Comparison of ENCODE assay signal across 18 cellular contexts in the genomic region with DNA sequence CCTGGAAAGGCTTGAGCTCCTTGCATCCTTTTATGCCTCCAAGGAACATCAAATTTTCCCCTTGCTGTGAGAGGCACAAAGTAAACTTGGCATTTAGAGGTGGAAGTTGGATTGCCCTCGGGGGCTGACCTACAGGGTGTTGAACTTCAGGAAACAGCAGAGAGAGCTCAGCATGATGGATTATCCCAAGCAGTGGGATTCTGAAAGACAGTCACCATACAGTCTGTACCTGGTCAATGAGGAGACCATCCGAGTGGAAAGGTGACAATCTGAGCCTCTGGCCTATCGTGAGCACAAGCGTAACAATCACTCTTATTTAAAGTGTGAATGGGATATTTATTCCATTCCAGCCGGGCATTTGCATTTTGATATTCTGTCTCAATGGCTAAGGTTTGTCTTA.
A peak's percentile ranks its signal among the peaks of the same experiment; 100 is the strongest.
DNase-seq lines count a peak whose midpoint lies in the region; ATAC-seq and TF ChIP-seq lines count a peak whose summit lies in the region.
"Had no signal": no experiment of that assay in that cellular context is flagged by ENCODE, and none has a peak within 500 bp of the region (broad histone marks: within the 10 kb centered on the region; RNA-seq: fewer than 3 reads in every experiment).

No MANE protein-coding gene starts in this region.

- peaks cover 21% of the 10 kb centered on the region for H4K20me1 ChIP-seq in hepatocyte (ENCODE audit: insufficient read depth, poor library complexity, severe bottlenecking)
- H4K20me1 ChIP-seq: BLaER1 had no signal

- H3K4me1 Mint-ChIP-seq in WTC11 (0 out of 2 replicates have a peak, but pooled peaks cover 3% of the 10 kb centered on the region), osteocyte (ENCODE audit: unreplicated experiment) (peaks cover 9% of the 10 kb centered on the region), endothelial cell (ENCODE audit: unreplicated experiment) (no peaks in the 10 kb centered on the region)
- H3K4me1 Mint-ChIP-seq: CD14-positive monocyte; CD4-positive, alpha-beta memory T cell; IgD-negative memory B cell had no signal

- H3K9ac ChIP-seq in HUES6 (ENCODE audit: low read length): no peak overlapping the region
- no peak overlapping the region for H3K9ac ChIP-seq in colonic mucosa (ENCODE audit: low read depth in 2 of 2, low read length in 2 of 2)
- H3K9ac ChIP-seq: BLaER1, GM23248 had no signal

- H3K27ac ChIP-seq in HUES6 (ENCODE audit: low read depth, low read length) (no peak overlapping the region), hepatocyte (peak overlapping the region; percentile 79), colonic mucosa (no peak overlapping the region)
- H3K27ac ChIP-seq: A549, BLaER1, GM23248 had no signal

- H3K36me3 Mint-ChIP-seq in WTC11 (peaks cover 70% of the 10 kb centered on the region), osteocyte (ENCODE audit: unreplicated experiment) (peaks cover 11% of the 10 kb centered on the region), endothelial cell (ENCODE audit: low read depth, unreplicated experiment) (peaks cover 4% of the 10 kb centered on the region)
- H3K36me3 Mint-ChIP-seq: CD14-positive monocyte; CD4-positive, alpha-beta memory T cell; IgD-negative memory B cell had no signal

- WGBS in hepatocyte (ENCODE audit: low lambda C conversion rate, missing lambda C conversion rate): 74% methylated on average over 5 of the region's 5 CpGs

- 0 out of 2 replicates have a peak overlapping the region, but pooled peaks have one; percentile 11 for H3K4me3 ChIP-seq in HUES6 (ENCODE audit: low read depth, low read length)
- H3K4me3 ChIP-seq in hepatocyte: no peak overlapping the region
- H3K4me3 ChIP-seq in colonic mucosa: no peak overlapping the region
- H3K4me3 ChIP-seq: A549, BLaER1, GM23248 had no signal

- H3K9me3 ChIP-seq in HUES6 (ENCODE audit: control insufficient read depth, insufficient read depth, low read depth, low read length): peaks cover 40% of the 10 kb centered on the region
- H3K9me3 ChIP-seq in hepatocyte (ENCODE audit: low read depth): no peaks in the 10 kb centered on the region
- no peaks in the 10 kb centered on the region for H3K9me3 ChIP-seq in colonic mucosa

- no peaks in the 10 kb centered on the region for H3K9me2 ChIP-seq in hepatocyte (replicated peaks; ENCODE audit: insufficient read depth)

- H3K27ac Mint-ChIP-seq in WTC11 (no peak overlapping the region), osteocyte (ENCODE audit: unreplicated experiment) (no peak overlapping the region), endothelial cell (ENCODE audit: unreplicated experiment) (no peak overlapping the region)
- H3K27ac Mint-ChIP-seq: CD14-positive monocyte; CD4-positive, alpha-beta memory T cell; IgD-negative memory B cell had no signal

- H3K79me2 ChIP-seq in hepatocyte: peaks cover 76% of the 10 kb centered on the region

- no peaks in the 10 kb centered on the region for H3K4me1 ChIP-seq in HUES6 (ENCODE audit: control insufficient read depth, insufficient read depth, low read length)
- H3K4me1 ChIP-seq in hepatocyte (ENCODE audit: insufficient read depth): no peaks in the 10 kb centered on the region
- H3K4me1 ChIP-seq in colonic mucosa: no peaks in the 10 kb centered on the region
- H3K4me1 ChIP-seq: A549, BLaER1 had no signal

- H3K27me3 ChIP-seq in HUES6 (ENCODE audit: control insufficient read depth, insufficient read depth, low read length): no peaks in the 10 kb centered on the region
- no peaks in the 10 kb centered on the region for H3K27me3 ChIP-seq in hepatocyte
- no peaks in the 10 kb centered on the region for H3K27me3 ChIP-seq in colonic mucosa
- H3K27me3 ChIP-seq: BLaER1 had no signal

- DNase-seq in WTC11 (ENCODE audit: low spot score) (no peak), hepatocyte (ENCODE audit: low spot score) (no peak), osteocyte (ENCODE audit: extremely low spot score, unreplicated experiment) (no peak), HEK293T (ENCODE audit: extremely low spot score) (no peak), NCI-H1694 treated with DMSO at 0.1 percent for 48 hours (lab: John Stamatoyannopoulos, UW) (no peak), endothelial cell (ENCODE audit: low spot score) (no peak), colonic mucosa (no peak)
- DNase-seq: CD4-positive, alpha-beta memory T cell; DMS153; DMS79; GDM1; GM23248; KBM-7 had no signal

- CTCF ChIA-PET in WTC11 (lab: Charles Lee) (interaction anchor here (0.5 kb wide), 1 partner anchor 41 kb away, joined by 4 read pairs; no protein-coding TSS in a partner anchor), HEK293T (lab: Yijun Ruan, JAX) (no interaction called here)

- no peak overlapping the region for H2AFZ ChIP-seq in hepatocyte
- H2AFZ ChIP-seq: GM23248 had no signal

- peak overlapping the region; percentile 58 for H3K4me2 ChIP-seq in hepatocyte
- H3K4me2 ChIP-seq: A549, BLaER1 had no signal

- H3K9me3 Mint-ChIP-seq in WTC11: peaks cover 66% of the 10 kb centered on the region
- H3K9me3 Mint-ChIP-seq in osteocyte (ENCODE audit: unreplicated experiment): peaks cover 35% of the 10 kb centered on the region
- no peaks in the 10 kb centered on the region for H3K9me3 Mint-ChIP-seq in endothelial cell (ENCODE audit: unreplicated experiment)

- intact Hi-C loops in colonic mucosa (cut with DNase I): no loop called here

- POLR2A ChIA-PET in WTC11 (lab: Charles Lee) (no interaction called here), HEK293T (lab: Yijun Ruan, JAX) (no interaction called here)

- H3K27me3 Mint-ChIP-seq in WTC11 (ENCODE audit: low read depth) (peaks cover 3% of the 10 kb centered on the region), osteocyte (ENCODE audit: unreplicated experiment) (no peaks in the 10 kb centered on the region), endothelial cell (ENCODE audit: unreplicated experiment) (peaks cover 4% of the 10 kb centered on the region)
- H3K27me3 Mint-ChIP-seq: IgD-negative memory B cell had no signal

- H3K36me3 ChIP-seq in HUES6 (ENCODE audit: control insufficient read depth, insufficient read depth, low read length): no peaks in the 10 kb centered on the region
- no peaks in the 10 kb centered on the region for H3K36me3 ChIP-seq in hepatocyte (replicated peaks; ENCODE audit: insufficient read depth, low read depth)
- H3K36me3 ChIP-seq in colonic mucosa: no peaks in the 10 kb centered on the region
- H3K36me3 ChIP-seq: BLaER1 had no signal

- no peak for TF ChIP-seq CTCF in WTC11 (IDR thresholded peaks at IDR 0.05)
- TF ChIP-seq CTCF in hepatocyte (IDR thresholded peaks at IDR 0.05; ENCODE audit: poor library complexity): no peak
- TF ChIP-seq CTCF in osteocyte (IDR thresholded peaks at IDR 0.05): no peak
- TF ChIP-seq CTCF in endothelial cell (IDR thresholded peaks at IDR 0.05; ENCODE audit: unreplicated experiment): no peak
- no peak for TF ChIP-seq CTCF in colonic mucosa (IDR thresholded peaks at IDR 0.05)

- H3K4me3 Mint-ChIP-seq in WTC11 (peak overlapping the region; percentile 78), osteocyte (ENCODE audit: unreplicated experiment) (peak overlapping the region; percentile 64), endothelial cell (ENCODE audit: unreplicated experiment) (no peak overlapping the region)
- H3K4me3 Mint-ChIP-seq: CD14-positive monocyte; CD4-positive, alpha-beta memory T cell had no signal

- ATAC-seq in WTC11: peak; percentile 19; the same call in 1 of the 2 replicates
- ATAC-seq: A549 had no signal

TF ChIP-seq in WTC11, 78 proteins besides CTCF, POLR2A, EP300 and RAD21 (continues in another document):
- TF ChIP-seq RELA (CRISPR knock-in tag; IDR thresholded peaks at IDR 0.05; ENCODE audit: borderline replicate concordance) (no peak), ATF6 (CRISPR knock-in tag; IDR thresholded peaks at IDR 0.05) (no peak), MXD4 (CRISPR knock-in tag; IDR thresholded peaks at IDR 0.05; ENCODE audit: borderline replicate concordance) (no peak), IRF2 (CRISPR knock-in tag; IDR thresholded peaks at IDR 0.05; ENCODE audit: borderline replicate concordance, low read depth) (no peak)

TF ChIP-seq in HEK293T, 16 proteins besides CTCF, POLR2A, EP300 and RAD21:
- TF ChIP-seq FOXM1 (IDR thresholded peaks at IDR 0.05; ENCODE audit: borderline replicate concordance): no peak
- no peak for TF ChIP-seq HDGF (IDR thresholded peaks at IDR 0.05; ENCODE audit: borderline replicate concordance)
- no peak for TF ChIP-seq SP1 (IDR thresholded peaks at IDR 0.05)
- TF ChIP-seq FOXA1 (IDR thresholded peaks at IDR 0.05): no peak
- no peak for TF ChIP-seq SUZ12 (IDR thresholded peaks at IDR 0.05)
- no peak for TF ChIP-seq ZNF384 (IDR thresholded peaks at IDR 0.05)
- TF ChIP-seq LEF1 (IDR thresholded peaks at IDR 0.05; ENCODE audit: borderline replicate concordance): no peak
- no peak for TF ChIP-seq L3MBTL2 (conservative IDR thresholded peaks at IDR 0.05)
- TF ChIP-seq ARNT (IDR thresholded peaks at IDR 0.05): no peak
- TF ChIP-seq BHLHE40 (IDR thresholded peaks at IDR 0.05; ENCODE audit: borderline replicate concordance): no peak
- no peak for TF ChIP-seq TARDBP (IDR thresholded peaks at IDR 0.05)
- TF ChIP-seq ELF4 (IDR thresholded peaks at IDR 0.05): no peak
- no peak for TF ChIP-seq CTBP1 (IDR thresholded peaks at IDR 0.05; ENCODE audit: borderline replicate concordance)
